Comparison of ENCODE assay signal across 8 cellular contexts in genomic region chrX:136747003-136747986, GRCh38. TPM values are rescaled to one million over a fixed set of nuclear protein-coding genes. Genes with fewer than 3 reads are reported as not detected.
A peak's percentile ranks its signal among the peaks of the same experiment; 100 is the strongest.
DNase-seq lines count a peak whose midpoint lies in the region; ATAC-seq and TF ChIP-seq lines count a peak whose summit lies in the region.

No MANE protein-coding gene starts in this region.

- peaks cover 17% of the 10 kb centered on the region for H3K36me3 ChIP-seq in CD8-positive, alpha-beta T cell (ENCODE audit: insufficient read depth, low read length)
- H3K36me3 ChIP-seq in tibial artery: peaks cover 0 to 5% (median 0%) of the 10 kb centered on the region in 3 donors

- no peak overlapping the region for H3K4me3 ChIP-seq in CD8-positive, alpha-beta T cell (ENCODE audit: low read depth, low read length)
- H3K4me3 ChIP-seq in tibial artery: no peak overlapping the region

- H3K27me3 Mint-ChIP-seq in CD8-positive, alpha-beta T cell (ENCODE audit: low read depth): no peaks in the 10 kb centered on the region
- no peaks in the 10 kb centered on the region for H3K27me3 Mint-ChIP-seq in central memory CD8-positive, alpha-beta T cell
- H3K27me3 Mint-ChIP-seq in Calu3 (ENCODE audit: unreplicated experiment): peaks cover 25% of the 10 kb centered on the region

- H3K9me3 Mint-ChIP-seq in CD8-positive, alpha-beta T cell: no peaks in the 10 kb centered on the region
- no peaks in the 10 kb centered on the region for H3K9me3 Mint-ChIP-seq in central memory CD8-positive, alpha-beta T cell
- no peaks in the 10 kb centered on the region for H3K9me3 Mint-ChIP-seq in Calu3 (ENCODE audit: low read depth, unreplicated experiment)

- intact Hi-C loops in CD8-positive, alpha-beta T cell (cut with DNase I, micrococcal nuclease): no loop called here
- intact Hi-C loops in tibial artery (cut with DNase I; ENCODE audit: low total_unique reads) (no loop called here), Calu3 (cut with micrococcal nuclease; ENCODE audit: unreplicated experiment) (no loop called here)

- H3K4me1 Mint-ChIP-seq in CD8-positive, alpha-beta T cell (ENCODE audit: low read depth): peaks cover 81% of the 10 kb centered on the region
- H3K4me1 Mint-ChIP-seq in central memory CD8-positive, alpha-beta T cell: peaks cover 37% of the 10 kb centered on the region
- no peaks in the 10 kb centered on the region for H3K4me1 Mint-ChIP-seq in Calu3 (ENCODE audit: low read depth, unreplicated experiment)

- POLR2A ChIA-PET in CD8-positive, alpha-beta T cell (lab: Charles Lee): interaction anchor here (1.4 to 1.5 kb wide), 2 partner anchors 133 kb away, joined by 4 read pairs; partner anchors contain the start of gene RBMX

- peak; percentile 61 for ATAC-seq in CD8-positive, alpha-beta T cell
- peak; percentile 49 for ATAC-seq in GM19452 (IDR thresholded peaks at IDR 0.05; ENCODE audit: unreplicated experiment)
- ATAC-seq in central memory CD8-positive, alpha-beta T cell (replicated peaks; ENCODE audit: extremely low read depth, poor library complexity, severe bottlenecking): no peak

- peak overlapping the region; percentile 60 for H3K4me3 Mint-ChIP-seq in CD8-positive, alpha-beta T cell
- peak overlapping the region; percentile 33 for H3K4me3 Mint-ChIP-seq in central memory CD8-positive, alpha-beta T cell
- H3K4me3 Mint-ChIP-seq in Calu3 (ENCODE audit: low read depth, unreplicated experiment): no peak overlapping the region

- no peak for TF ChIP-seq CTCF in CD8-positive, alpha-beta T cell (IDR thresholded peaks at IDR 0.05)
- TF ChIP-seq CTCF in tibial artery (IDR thresholded peaks at IDR 0.05): no peak
- TF ChIP-seq CTCF in Calu3 (IDR thresholded peaks at IDR 0.05; ENCODE audit: unreplicated experiment): no peak

- H3K27ac Mint-ChIP-seq in CD8-positive, alpha-beta T cell: peak overlapping the region; percentile 83
- peak overlapping the region; percentile 80 for H3K27ac Mint-ChIP-seq in central memory CD8-positive, alpha-beta T cell (ENCODE audit: low read depth)
- H3K27ac Mint-ChIP-seq in Calu3 (ENCODE audit: unreplicated experiment): no peak overlapping the region

- CTCF ChIA-PET in CD8-positive, alpha-beta T cell (lab: Charles Lee): no interaction called here
- CTCF ChIA-PET in Calu3 (lab: Charles Lee): interaction anchor here (0.7 kb wide), 2 partner anchors 32 to 40 kb away, joined by 6 to 8 read pairs; no protein-coding TSS in a partner anchor

- H3K27me3 ChIP-seq in CD8-positive, alpha-beta T cell (ENCODE audit: insufficient read depth, low read length): no peaks in the 10 kb centered on the region
- no peaks in the 10 kb centered on the region for H3K27me3 ChIP-seq in tibial artery

- no peak for DNase-seq in CD8-positive, alpha-beta T cell
- peak; percentile 52 for DNase-seq in M059J (ENCODE audit: low read depth)
- DNase-seq in central memory CD8-positive, alpha-beta T cell (ENCODE audit: low spot score in 2 of 2): no peak
- DNase-seq in HK-2 (ENCODE audit: unreplicated experiment): no peak
- no peak for DNase-seq in ureter (ENCODE audit: low spot score)
- no peak for DNase-seq in tibial artery
- DNase-seq in Calu3: no peak

- BruUV-seq in Calu3 (replicated peaks; lab: Mats Ljungman, UMichigan): no TSS peak

- H3K9me3 ChIP-seq in CD8-positive, alpha-beta T cell (ENCODE audit: low read length): no peaks in the 10 kb centered on the region
- H3K9me3 ChIP-seq in tibial artery: no peaks in the 10 kb centered on the region

- H3K4me1 ChIP-seq in CD8-positive, alpha-beta T cell (ENCODE audit: insufficient read depth, low read length): peaks cover 32% of the 10 kb centered on the region
- H3K4me1 ChIP-seq in tibial artery: peaks cover 0 to 18% (median 0%) of the 10 kb centered on the region in 4 donors

- peaks cover 47% of the 10 kb centered on the region for H3K36me3 Mint-ChIP-seq in CD8-positive, alpha-beta T cell
- peaks cover 26% of the 10 kb centered on the region for H3K36me3 Mint-ChIP-seq in central memory CD8-positive, alpha-beta T cell (ENCODE audit: insufficient read depth)
- H3K36me3 Mint-ChIP-seq in Calu3 (ENCODE audit: insufficient read depth, unreplicated experiment): no peaks in the 10 kb centered on the region

- H3K27ac ChIP-seq in CD8-positive, alpha-beta T cell (ENCODE audit: low read depth, low read length): no peak overlapping the region
- H3K27ac ChIP-seq in tibial artery: no peak overlapping the region

RNA-seq across cellular contexts. Expression of gene ARHGEF6, which starts 33.4 kb away (rescaled TPM):
- 10 to 100 TPM; 32.2 to 33.2 TPM for total RNA-seq in CD8-positive, alpha-beta T cell
- 12.5 and 18.0 TPM in 2 replicates for total RNA-seq in M059J (2014; rRNA removed; shearing (Covaris generic))
- total RNA-seq in ureter (13.3 TPM), Calu3 (2022) (0.07 and 0.17 TPM in 2 replicates)

Comparison
In these comparisons a context has a peak if more than half of its experiments do, and no peak if none do; other contexts are left out.
1. RNA of gene ARHGEF6, which starts 33.4 kb away (total RNA-seq): 32.2 to 33.2 TPM in CD8-positive, alpha-beta T cell, 12.5 to 18.0 TPM in M059J and 13.3 TPM in ureter (single experiment); 0.07 to 0.17 TPM in Calu3; every median in the first group is over 10 times any median in the second.